14 cellular contexts compared by ENCODE assay signal in the genomic region with DNA sequence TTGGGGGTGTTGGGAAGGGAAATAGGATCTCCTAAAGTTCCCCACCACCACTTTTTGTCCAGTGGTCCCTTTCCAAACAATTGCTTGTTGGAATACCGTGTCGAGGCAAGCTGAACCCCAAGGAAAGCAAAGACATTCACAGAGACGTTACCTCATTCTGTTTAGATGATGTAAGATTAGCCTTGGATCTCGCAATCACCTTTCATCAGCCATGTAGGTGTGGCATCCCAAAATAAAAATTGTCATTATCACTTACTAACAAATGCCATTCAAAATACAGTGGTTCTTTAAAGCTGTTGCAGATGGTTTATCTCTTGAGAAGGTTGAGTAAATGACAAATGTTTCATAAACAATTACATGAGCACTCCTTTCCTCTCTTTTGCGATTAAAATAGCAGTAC.
A peak's percentile ranks its signal among the peaks of the same experiment; 100 is the strongest.
DNase-seq lines count a peak whose midpoint lies in the region; ATAC-seq and TF ChIP-seq lines count a peak whose summit lies in the region.
"Had no signal": no experiment of that assay in that cellular context is flagged by ENCODE, and none has a peak within 500 bp of the region (broad histone marks: within the 10 kb centered on the region; RNA-seq: fewer than 3 reads in every experiment).

No MANE protein-coding gene starts in this region.

- peaks cover 75% of the 10 kb centered on the region for H3K4me1 Mint-ChIP-seq in brain
- H3K4me1 Mint-ChIP-seq: activated naive CD8-positive, alpha-beta T cell treated with anti-CD3 and anti-CD28 coated beads, Interleukin-2, amount 10 ng/mL, durations not matched to agents 7 days and 5 days had no signal

- H3K36me3 ChIP-seq in ACC112 (ENCODE audit: insufficient read depth, low read length) (no peaks in the 10 kb centered on the region), MG63 (no peaks in the 10 kb centered on the region), iPS-18a (ENCODE audit: control insufficient read depth, low read depth, low read length) (peaks cover 22% of the 10 kb centered on the region)
- H3K36me3 ChIP-seq: vagina had no signal

- DNase-seq in MG63 (no peak), NCI-H82 treated with DMSO at 0.1 percent for 48 hours (lab: John Stamatoyannopoulos, UW; ENCODE audit: unreplicated experiment) (no peak), glomerular visceral epithelial cell (ENCODE audit: extremely low spot score) (no peak), NCI-H1092 (lab: John Stamatoyannopoulos, UW) (no peak)
- DNase-seq: activated CD4-positive, alpha-beta T cell treated with anti-CD3 and anti-CD28 coated beads for 1 hour; activated naive CD8-positive, alpha-beta T cell treated with anti-CD3 and anti-CD28 coated beads, Interleukin-2, amount 10 ng/mL, durations not matched to agents 7 days and 5 days; DMS53; foreskin fibroblast; NCI-H2029 treated with DMSO at 0.1 percent for 48 hours had no signal

- H2AFZ ChIP-seq in ACC112 (ENCODE audit: low read length, unreplicated experiment) = no peak overlapping the region

- H3K27me3 ChIP-seq in ACC112 (ENCODE audit: insufficient read depth, low read length) (no peaks in the 10 kb centered on the region), MG63 (no peaks in the 10 kb centered on the region), iPS-18a (ENCODE audit: control insufficient read depth, insufficient read depth, low read length) (no peaks in the 10 kb centered on the region)
- H3K27me3 ChIP-seq: vagina had no signal

- no peaks in the 10 kb centered on the region for H3K9me3 Mint-ChIP-seq in brain
- H3K9me3 Mint-ChIP-seq: activated naive CD8-positive, alpha-beta T cell treated with anti-CD3 and anti-CD28 coated beads, Interleukin-2, amount 10 ng/mL, durations not matched to agents 7 days and 5 days had no signal

- H3K27ac ChIP-seq in ACC112 (ENCODE audit: low read depth, low read length) (peak overlapping the region; percentile 59), iPS-18a (ENCODE audit: low read length) (peak overlapping the region; percentile 25)
- H3K27ac ChIP-seq: vagina had no signal

- H3K36me3 Mint-ChIP-seq in brain = peaks cover 34% of the 10 kb centered on the region
- H3K36me3 Mint-ChIP-seq: activated naive CD8-positive, alpha-beta T cell treated with anti-CD3 and anti-CD28 coated beads, Interleukin-2, amount 10 ng/mL, durations not matched to agents 7 days and 5 days had no signal

- H3K9ac ChIP-seq in iPS-18a (ENCODE audit: low read length) = peak overlapping the region; percentile 21

- no peaks in the 10 kb centered on the region for H3K9me3 ChIP-seq in MG63
- no peaks in the 10 kb centered on the region for H3K9me3 ChIP-seq in iPS-18a (ENCODE audit: control insufficient read depth, low read depth, low read length)
- H3K9me3 ChIP-seq: vagina had no signal

- H3K4me3 Mint-ChIP-seq in brain = peak overlapping the region in 3 of 5 experiments; percentile 32 to 61 (median 58)
- H3K4me3 Mint-ChIP-seq: activated naive CD8-positive, alpha-beta T cell treated with anti-CD3 and anti-CD28 coated beads, Interleukin-2, amount 10 ng/mL, durations not matched to agents 7 days and 5 days had no signal

- H3K27me3 Mint-ChIP-seq in brain = no peaks in the 10 kb centered on the region

- H3K79me2 ChIP-seq in ACC112 (ENCODE audit: control insufficient read depth, insufficient read depth, low read length, unreplicated experiment) = no peaks in the 10 kb centered on the region

- no peak for ATAC-seq in GM18511 (IDR thresholded peaks at IDR 0.05; ENCODE audit: unreplicated experiment)

- H3K27ac Mint-ChIP-seq in brain = peak overlapping the region; percentile 9 to 93 (median 68)
- H3K27ac Mint-ChIP-seq: activated naive CD8-positive, alpha-beta T cell treated with anti-CD3 and anti-CD28 coated beads, Interleukin-2, amount 10 ng/mL, durations not matched to agents 7 days and 5 days had no signal

- H3K4me1 ChIP-seq in ACC112 (ENCODE audit: control insufficient read depth, insufficient read depth, low read length, unreplicated experiment) (peaks cover 8% of the 10 kb centered on the region), iPS-18a (ENCODE audit: control insufficient read depth, low read depth, low read length) (peaks cover 40% of the 10 kb centered on the region)
- H3K4me1 ChIP-seq: vagina had no signal

- H3K4me3 ChIP-seq in ACC112 (ENCODE audit: low read depth, low read length) (peak overlapping the region; percentile 74), MG63 (peak overlapping the region; percentile 11; the same call in 1 of the 2 replicates), iPS-18a (ENCODE audit: low read length) (no peak overlapping the region)
- H3K4me3 ChIP-seq: vagina had no signal

- no peak for TF ChIP-seq CTCF in brain (conservative IDR thresholded peaks at IDR 0.05)
